Comparison of ENCODE assay signal across 7 cellular contexts in the genomic region with DNA sequence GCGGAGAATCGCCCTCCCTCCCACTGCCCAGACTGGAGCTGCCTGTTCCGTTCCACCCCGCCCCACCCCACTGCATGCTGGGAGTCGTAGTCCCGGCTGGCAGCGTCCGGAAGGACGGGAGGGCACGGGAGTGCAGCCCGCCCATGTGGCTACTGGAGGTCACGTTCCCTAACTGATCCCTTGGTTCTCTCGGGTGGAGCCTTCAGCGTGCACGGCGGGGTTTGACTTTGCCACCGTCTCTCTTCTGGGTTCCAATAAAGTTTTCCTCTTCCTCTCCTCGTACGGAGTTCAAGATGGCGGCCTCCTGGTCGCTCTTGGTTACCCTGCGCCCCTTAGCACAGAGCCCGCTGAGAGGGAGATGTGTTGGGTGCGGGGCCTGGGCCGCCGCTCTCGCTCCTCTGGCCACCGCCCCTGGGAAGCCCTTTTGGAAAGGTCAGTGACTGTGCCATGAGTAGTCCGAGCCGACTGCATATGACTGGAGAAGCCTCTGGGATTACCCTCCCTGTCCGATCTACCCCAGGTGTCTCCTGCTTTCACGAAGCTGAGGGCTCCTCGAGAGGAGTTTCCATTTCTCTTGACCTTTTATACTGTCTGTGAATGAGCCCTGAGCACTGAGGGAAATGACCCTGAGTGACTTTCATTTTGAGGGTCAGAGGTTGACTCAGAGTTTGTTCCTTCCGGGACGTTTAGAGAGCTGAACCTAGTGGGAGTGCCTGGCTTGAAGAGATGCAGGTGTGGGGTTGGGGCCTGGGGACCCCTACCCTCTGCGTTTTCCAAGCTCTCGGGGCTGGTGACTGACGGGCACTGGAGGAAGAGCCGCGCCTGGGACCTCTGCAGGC. TPM values are rescaled to one million over a fixed set of nuclear protein-coding genes. Genes with fewer than 3 reads are reported as not detected.
A peak's percentile ranks its signal among the peaks of the same experiment; 100 is the strongest.
DNase-seq lines count a peak whose midpoint lies in the region; ATAC-seq and TF ChIP-seq lines count a peak whose summit lies in the region.

A gene (plus strand): TSS at position 268 of the 839 bp plus-strand sequence. CDS start 26 bp downstream, at position 294.

- ATAC-seq in GM18499 (IDR thresholded peaks at IDR 0.05; ENCODE audit: insufficient read depth, unreplicated experiment), result peak; percentile 49
- ATAC-seq in HG02870 (IDR thresholded peaks at IDR 0.05; ENCODE audit: unreplicated experiment), result peak; percentile 79

- WGBS in hepatocyte (ENCODE audit: low lambda C conversion rate, missing lambda C conversion rate), result under 1% methylated on average over 36 of the region's 40 CpGs

- DNase-seq in NCI-H1694 (lab: John Stamatoyannopoulos, UW) (peak; percentile 45), T-helper 22 cell (ENCODE audit: low read depth) (peak; percentile 78), astrocyte of the cerebellum (ENCODE audit: low read depth) (peak; percentile 59), hepatocyte (ENCODE audit: low spot score) (peak; percentile 93), renal cortical epithelial cell (ENCODE audit: low read depth) (peak; percentile 75)

- no peaks in the 10 kb centered on the region for H3K36me3 ChIP-seq in hepatocyte (replicated peaks; ENCODE audit: insufficient read depth, low read depth)

- H3K79me2 ChIP-seq in hepatocyte, result peaks cover 26% of the 10 kb centered on the region

- TF ChIP-seq CTCF in astrocyte of the cerebellum (IDR thresholded peaks at IDR 0.05; ENCODE audit: low read depth, low read length, missing control alignments) (no peak), hepatocyte (IDR thresholded peaks at IDR 0.05; ENCODE audit: poor library complexity) (no peak)

- H4K20me1 ChIP-seq in hepatocyte (ENCODE audit: insufficient read depth, poor library complexity, severe bottlenecking), result no peaks in the 10 kb centered on the region

- H3K4me3 ChIP-seq in astrocyte of the cerebellum (ENCODE audit: low read depth, low read length) (peak within 1 kb of the TSS; percentile 86), hepatocyte (peak within 1 kb of the TSS; percentile 34)

- H3K9me3 ChIP-seq in hepatocyte (ENCODE audit: low read depth), result no peaks in the 10 kb centered on the region

- in situ Hi-C loops in astrocyte of the cerebellum (cut with HindIII; ENCODE audit: low sequenced_read_pairs), result no loop called here

- H3K27ac ChIP-seq in hepatocyte, result peak within 1 kb of the TSS; percentile 89

- H3K27me3 ChIP-seq in hepatocyte, result no peaks in the 10 kb centered on the region

- H3K4me1 ChIP-seq in hepatocyte (ENCODE audit: insufficient read depth), result peaks cover 5% of the 10 kb centered on the region

- H3K9me2 ChIP-seq in hepatocyte (replicated peaks; ENCODE audit: insufficient read depth), result no peaks in the 10 kb centered on the region

- H2AFZ ChIP-seq in hepatocyte, result peak within 1 kb of the TSS; percentile 90

- peak within 1 kb of the TSS; percentile 84 for H3K4me2 ChIP-seq in hepatocyte

RNA-seq across cellular contexts. Expression of the gene that starts here (rescaled TPM):
- total RNA-seq in hepatocyte, result 9.7 and 9.9 TPM in 2 replicates
- polyA plus RNA-seq in hepatocyte, result 9.2 and 9.4 TPM in 2 replicates
- 7.3 and 7.4 TPM in 2 replicates for total RNA-seq in renal cortical epithelial cell

Comparison
In these comparisons a context has a peak if more than half of its experiments do, and no peak if none do; other contexts are left out.
1. Peak in every context shown above with its lines: DNase-seq, ATAC-seq, H3K4me3 ChIP-seq and H3K27ac ChIP-seq.